ENCODE assay signal across 13 cellular contexts in genomic region chr21:45072963-45073300, GRCh38. TPM values are rescaled to one million over a fixed set of nuclear protein-coding genes. Genes with fewer than 3 reads are reported as not detected.
DNase-seq lines count a peak whose midpoint lies in the region; ATAC-seq and TF ChIP-seq lines count a peak whose summit lies in the region.
"Had no signal": no experiment of that assay in that cellular context is flagged by ENCODE, and none has a peak within 500 bp of the region (broad histone marks: within the 10 kb centered on the region; RNA-seq: fewer than 3 reads in every experiment).

No MANE protein-coding gene starts in this region.

- no peak overlapping the region for H3K27ac Mint-ChIP-seq in activated naive CD8-positive, alpha-beta T cell treated with anti-CD3 and anti-CD28 coated beads, Interleukin-2, amount 50 U/mL, for 24 hours
- no peak overlapping the region for H3K27ac Mint-ChIP-seq in osteocyte (ENCODE audit: unreplicated experiment)
- H3K27ac Mint-ChIP-seq in HFFc6: no peak overlapping the region

- peaks cover 26% of the 10 kb centered on the region for H3K79me2 ChIP-seq in DND-41 (ENCODE audit: insufficient read depth, low read length)

- no peak for TF ChIP-seq CTCF in AG10803 (conservative IDR thresholded peaks at IDR 0.05; ENCODE audit: low read length)
- TF ChIP-seq CTCF in DND-41 (IDR thresholded peaks at IDR 0.05; ENCODE audit: borderline replicate concordance, extremely low read depth, low read length, poor library complexity, severe bottlenecking): no peak
- no peak for TF ChIP-seq CTCF in osteocyte (IDR thresholded peaks at IDR 0.05)
- TF ChIP-seq CTCF in HFFc6 (IDR thresholded peaks at IDR 0.05): no peak

- no peaks in the 10 kb centered on the region; the same call in 1 of the 2 replicates for H3K36me3 ChIP-seq in DND-41 (ENCODE audit: insufficient read depth, low read length)
- H3K36me3 ChIP-seq: adrenal gland, heart left ventricle, left lung had no signal

- peak overlapping the region; percentile 93 for H3K4me2 ChIP-seq in DND-41 (ENCODE audit: insufficient read depth, low read length)

- H3K9ac ChIP-seq in DND-41 (ENCODE audit: low read depth, low read length): peak overlapping the region; percentile 87; the same call in 1 of the 2 replicates

- peaks cover 38% of the 10 kb centered on the region for H3K4me1 ChIP-seq in DND-41 (ENCODE audit: insufficient read depth, low read length)

- H3K4me3 ChIP-seq in AG10803 (ENCODE audit: low read length) (peak overlapping the region; percentile 79; the same call in 1 of the 2 replicates), DND-41 (ENCODE audit: low read depth in 1 of 2, low read length in 2 of 2) (no peak overlapping the region; a peak in 1 of 4 replicates)

- no peak overlapping the region for H3K27ac ChIP-seq in DND-41 (ENCODE audit: low read length)

- no peaks in the 10 kb centered on the region for H3K27me3 Mint-ChIP-seq in activated naive CD8-positive, alpha-beta T cell treated with anti-CD3 and anti-CD28 coated beads, Interleukin-2, amount 50 U/mL, for 24 hours
- no peaks in the 10 kb centered on the region for H3K27me3 Mint-ChIP-seq in osteocyte (ENCODE audit: unreplicated experiment)
- H3K27me3 Mint-ChIP-seq in HFFc6 (ENCODE audit: insufficient read depth): peaks cover 17% of the 10 kb centered on the region
- H3K27me3 Mint-ChIP-seq: stimulated activated naive CD8-positive, alpha-beta T cell treated with anti-CD3 and anti-CD28 coated beads, Interleukin-15, amount 100 ng/mL, for 72 hours had no signal

- no peak for DNase-seq in AG10803 (ENCODE audit: low read depth)
- DNase-seq in DND-41: no peak
- no peak for DNase-seq in activated naive CD8-positive, alpha-beta T cell treated with anti-CD3 and anti-CD28 coated beads, Interleukin-2, amount 50 U/mL, for 24 hours
- no peak for DNase-seq in osteocyte (ENCODE audit: extremely low spot score, unreplicated experiment)
- no peak for DNase-seq in T-helper 9 cell
- no peak for DNase-seq in AG08395 (ENCODE audit: low spot score)
- DNase-seq in HFFc6: no peak
- DNase-seq: heart left ventricle; left lung; stimulated activated CD4-positive, alpha-beta T cell treated with anti-CD3 and anti-CD28 coated beads, Interleukin-4, amount 100 ng/mL, for 1 hour; stimulated activated naive CD8-positive, alpha-beta T cell treated with anti-CD3 and anti-CD28 coated beads, Interleukin-15, amount 100 ng/mL, for 72 hours had no signal

- no peak overlapping the region for H2AFZ ChIP-seq in DND-41 (ENCODE audit: low read depth, low read length)

- H4K20me1 ChIP-seq in DND-41 (ENCODE audit: insufficient read depth, low read length): peaks cover 13% of the 10 kb centered on the region

- no peaks in the 10 kb centered on the region for H3K9me3 ChIP-seq in DND-41 (ENCODE audit: insufficient read depth, low read length, severe bottlenecking)
- H3K9me3 ChIP-seq: adrenal gland, heart left ventricle, left lung had no signal

- H3K4me1 Mint-ChIP-seq in activated naive CD8-positive, alpha-beta T cell treated with anti-CD3 and anti-CD28 coated beads, Interleukin-2, amount 50 U/mL, for 24 hours: peaks cover 29% of the 10 kb centered on the region
- H3K4me1 Mint-ChIP-seq in osteocyte (ENCODE audit: unreplicated experiment) (peaks cover 47% of the 10 kb centered on the region), HFFc6 (ENCODE audit: low read depth) (peaks cover 14% of the 10 kb centered on the region)

- no peaks in the 10 kb centered on the region for H3K9me3 Mint-ChIP-seq in activated naive CD8-positive, alpha-beta T cell treated with anti-CD3 and anti-CD28 coated beads, Interleukin-2, amount 50 U/mL, for 24 hours
- H3K9me3 Mint-ChIP-seq in osteocyte (ENCODE audit: unreplicated experiment): no peaks in the 10 kb centered on the region
- H3K9me3 Mint-ChIP-seq in HFFc6: no peaks in the 10 kb centered on the region
- H3K9me3 Mint-ChIP-seq: stimulated activated naive CD8-positive, alpha-beta T cell treated with anti-CD3 and anti-CD28 coated beads, Interleukin-15, amount 100 ng/mL, for 72 hours had no signal

- peaks cover 8% of the 10 kb centered on the region for H3K27me3 ChIP-seq in DND-41 (ENCODE audit: insufficient read depth, low read length, poor library complexity)
- H3K27me3 ChIP-seq: adrenal gland had no signal

- peak overlapping the region; percentile 87 for H3K4me3 Mint-ChIP-seq in activated naive CD8-positive, alpha-beta T cell treated with anti-CD3 and anti-CD28 coated beads, Interleukin-2, amount 50 U/mL, for 24 hours
- peak overlapping the region; percentile 82 for H3K4me3 Mint-ChIP-seq in osteocyte (ENCODE audit: unreplicated experiment)
- H3K4me3 Mint-ChIP-seq in HFFc6: no peak overlapping the region

- peaks cover 4% of the 10 kb centered on the region for H3K36me3 Mint-ChIP-seq in activated naive CD8-positive, alpha-beta T cell treated with anti-CD3 and anti-CD28 coated beads, Interleukin-2, amount 50 U/mL, for 24 hours (ENCODE audit: low read depth)
- no peaks in the 10 kb centered on the region for H3K36me3 Mint-ChIP-seq in osteocyte (ENCODE audit: unreplicated experiment)
- no peaks in the 10 kb centered on the region for H3K36me3 Mint-ChIP-seq in HFFc6 (ENCODE audit: low read depth)

- no peak for ATAC-seq in DND-41 (ENCODE audit: insufficient read depth, low read depth)
- ATAC-seq in activated naive CD8-positive, alpha-beta T cell treated with anti-CD3 and anti-CD28 coated beads, Interleukin-2, amount 50 U/mL, for 24 hours: no peak
- no peak for ATAC-seq in GM19324 (IDR thresholded peaks at IDR 0.05; ENCODE audit: low FRiP score, unreplicated experiment)
- ATAC-seq: stimulated activated naive CD8-positive, alpha-beta T cell treated with anti-CD3 and anti-CD28 coated beads, Interleukin-15, amount 100 ng/mL, for 72 hours had no signal

RNA-seq across cellular contexts. Expression of gene ADARB1, which starts 1.4 kb away (rescaled TPM):
- 126 and 130 TPM in 2 replicates for total RNA-seq in osteocyte
- 1 to 10 TPM; 1.7 to 3.2 (median 2.2) TPM for total RNA-seq in HFFc6 (2021; fragmentation: NEBNext Ultra II Directional; extraction: Animal tissue kit (Norgen Biotek cat#: 25700))

Comparison
In these comparisons a context has a peak if more than half of its experiments do, and no peak if none do; other contexts are left out.
1. RNA of gene ADARB1, which starts 1.4 kb away (total RNA-seq): 126 to 130 TPM in osteocyte; 1.7 to 3.2 TPM in HFFc6; every median in the first group is over 10 times any median in the second.